In the genomic region with DNA sequence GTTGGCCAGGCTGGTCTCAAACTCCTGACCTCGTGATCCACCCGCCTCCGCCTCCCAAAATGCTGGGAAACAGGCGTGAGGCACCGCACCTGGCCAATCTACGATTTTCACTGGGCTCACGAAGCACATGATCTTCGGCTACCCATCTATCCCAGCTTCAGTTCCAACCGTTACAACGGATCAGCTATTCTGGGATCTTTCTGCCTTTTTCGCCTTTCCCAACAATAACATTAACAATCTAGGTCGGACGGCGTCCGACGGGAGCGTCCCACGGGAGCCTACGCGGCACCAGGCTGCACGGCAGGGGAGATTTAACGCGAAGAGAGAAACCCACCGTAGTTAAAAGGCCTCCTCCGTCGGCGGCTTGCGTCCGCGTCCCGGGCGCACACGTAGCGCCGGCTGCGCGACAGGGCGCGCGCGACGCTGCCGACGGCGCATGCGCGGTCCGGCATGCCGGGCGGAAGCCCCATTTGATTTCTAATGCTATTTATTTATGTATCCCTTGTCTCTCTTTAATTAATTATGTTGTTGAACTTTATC, we compare ENCODE assay signal across 8 cellular contexts.
A peak's percentile ranks its signal among the peaks of the same experiment; 100 is the strongest.
DNase-seq lines count a peak whose midpoint lies in the region; ATAC-seq, FAIRE-seq and TF ChIP-seq lines count a peak whose summit lies in the region.

A gene (minus strand): TSS at position 394 of the 540 bp plus-strand sequence.

- H3K9me3 Mint-ChIP-seq in dendritic cell treated with granulocyte-macrophage colony-stimulating factor and Interleukin-4, amounts not matched to agents 40 ng/mL and 50 ng/mL, for 4 days = peaks cover 11% of the 10 kb centered on the region
- H3K9me3 Mint-ChIP-seq in memory B cell = peaks cover 9% of the 10 kb centered on the region

- H3K27me3 Mint-ChIP-seq in dendritic cell treated with granulocyte-macrophage colony-stimulating factor and Interleukin-4, amounts not matched to agents 40 ng/mL and 50 ng/mL, for 4 days = peaks cover 20% of the 10 kb centered on the region
- no peaks in the 10 kb centered on the region for H3K27me3 Mint-ChIP-seq in memory B cell

- POLR2A ChIA-PET in AG04450 (lab: Yijun Ruan, JAX) = no interaction called here

- no peak for TF ChIP-seq CTCF in AG04450 (IDR thresholded peaks at IDR 0.05; ENCODE audit: low read depth, low read length)

- CTCF ChIA-PET in AG04450 (lab: Charles Lee) = interaction anchor here (1.7 kb wide), 1 partner anchor 11 kb away, joined by 13 read pairs; no protein-coding TSS in a partner anchor

- no peak within 1 kb of the TSS for H3K27ac ChIP-seq in AG04450 (ENCODE audit: low read depth, low read length)

- peaks cover 16% of the 10 kb centered on the region for H3K36me3 Mint-ChIP-seq in dendritic cell treated with granulocyte-macrophage colony-stimulating factor and Interleukin-4, amounts not matched to agents 40 ng/mL and 50 ng/mL, for 4 days (ENCODE audit: low read depth)
- peaks cover 5% of the 10 kb centered on the region for H3K36me3 Mint-ChIP-seq in memory B cell

- intact Hi-C loops in dendritic cell treated with granulocyte-macrophage colony-stimulating factor and Interleukin-4, amounts not matched to agents 40 ng/mL and 50 ng/mL, for 4 days (cut with micrococcal nuclease) = no loop called here

- H3K4me1 Mint-ChIP-seq in dendritic cell treated with granulocyte-macrophage colony-stimulating factor and Interleukin-4, amounts not matched to agents 40 ng/mL and 50 ng/mL, for 4 days (ENCODE audit: low read depth) = peaks cover 13% of the 10 kb centered on the region
- peaks cover 3% of the 10 kb centered on the region for H3K4me1 Mint-ChIP-seq in memory B cell

- peak within 1 kb of the TSS; percentile 72 for H3K4me3 ChIP-seq in AG04450 (ENCODE audit: low read depth, low read length)

- peaks cover under 1% of the 10 kb centered on the region for H3K27me3 ChIP-seq in AG04450 (ENCODE audit: control insufficient read depth, insufficient read depth, low read length)

- H3K4me3 Mint-ChIP-seq in dendritic cell treated with granulocyte-macrophage colony-stimulating factor and Interleukin-4, amounts not matched to agents 40 ng/mL and 50 ng/mL, for 4 days = peak within 1 kb of the TSS; percentile 87
- H3K4me3 Mint-ChIP-seq in memory B cell = peak within 1 kb of the TSS; percentile 94

- FAIRE-seq in GM19239 (lab: Jason Lieb, UNC) = peak; percentile 88

- H3K9me3 ChIP-seq in AG04450 (ENCODE audit: control insufficient read depth, insufficient read depth, low read length) = peaks cover 12% of the 10 kb centered on the region

- ATAC-seq in memory B cell (ENCODE audit: low read depth) = peak; percentile 80
- ATAC-seq in GM21737 (IDR thresholded peaks at IDR 0.05; ENCODE audit: unreplicated experiment) = no peak

- no peak for DNase-seq in AG04450 (ENCODE audit: low read depth, low spot score)
- DNase-seq in GM19239 (ENCODE audit: insufficient read length, low spot score) = peak; percentile 61
- DNase-seq in M059J (ENCODE audit: low read depth) = peak; percentile 42
- DNase-seq in activated CD4-positive, CD25-positive, alpha-beta regulatory T cell treated with anti-CD3 and anti-CD28 coated beads, Interleukin-2, amount 50 U/mL, for 72 hours = peak; percentile 69
- DNase-seq in memory B cell (ENCODE audit: low spot score in 2 of 2) = peak; percentile 49 to 52
- peak; percentile 46 for DNase-seq in stimulated activated CD8-positive, alpha-beta memory T cell treated with anti-CD3 and anti-CD28 coated beads, Interleukin-4, amount 100 ng/mL, for 24 hours (ENCODE audit: low read depth)

- peak within 1 kb of the TSS; percentile 80 for H3K27ac Mint-ChIP-seq in dendritic cell treated with granulocyte-macrophage colony-stimulating factor and Interleukin-4, amounts not matched to agents 40 ng/mL and 50 ng/mL, for 4 days
- no peak within 1 kb of the TSS for H3K27ac Mint-ChIP-seq in memory B cell
